8 cellular contexts compared by ENCODE assay signal in the genomic region with DNA sequence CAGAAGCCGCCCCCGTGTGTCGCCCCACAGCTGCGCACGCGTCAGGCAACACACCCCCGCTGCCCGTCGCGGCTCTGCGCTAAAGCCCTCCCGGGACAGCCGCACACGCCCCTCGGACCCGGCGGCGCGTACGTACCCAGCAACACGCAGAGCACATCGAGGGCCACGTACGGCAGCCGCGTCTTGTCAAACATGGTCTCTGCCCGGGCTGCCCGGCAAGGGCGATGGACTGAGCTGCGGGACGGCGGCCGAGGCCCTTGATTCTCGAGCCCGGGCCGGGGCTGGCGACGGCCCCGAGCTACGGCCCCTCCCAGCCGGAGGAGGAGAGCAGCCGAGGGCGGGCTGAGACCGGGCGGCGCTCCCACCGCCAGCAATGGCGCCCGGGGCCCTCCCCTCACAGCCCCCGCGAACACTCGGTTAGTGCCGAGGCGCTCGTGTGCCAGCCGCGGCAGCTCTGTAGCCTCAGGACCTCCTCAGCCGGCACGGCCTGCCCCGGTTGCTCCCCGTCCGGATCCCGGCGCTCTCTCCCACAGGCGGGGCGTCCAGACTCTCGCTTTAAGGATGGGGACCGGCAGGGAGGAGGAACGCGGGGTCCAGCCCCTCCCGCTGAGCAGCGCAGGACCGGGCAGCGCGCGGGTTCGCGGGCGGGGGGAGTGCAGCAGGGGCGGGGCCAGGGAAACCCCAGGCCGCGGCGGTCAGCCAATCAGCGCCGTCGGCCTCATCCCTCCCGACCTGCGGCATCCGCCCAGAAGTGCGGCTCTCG. TPM values are rescaled to one million over a fixed set of nuclear protein-coding genes. Genes with fewer than 3 reads are reported as not detected.
DNase-seq lines count a peak whose midpoint lies in the region; ATAC-seq, FAIRE-seq and TF ChIP-seq lines count a peak whose summit lies in the region.

PLPP1 (minus strand) TSS at position 529 of the 763 bp plus-strand sequence; CDS start at position 194, 335 bp downstream.

- H4K20me1 ChIP-seq in keratinocyte (ENCODE audit: control insufficient read depth, extremely low read depth, insufficient read depth, low read length) = no peaks in the 10 kb centered on the region

- H3K36me3 ChIP-seq in keratinocyte (ENCODE audit: control insufficient read depth in 2 of 2, extremely low read depth in 1 of 2, insufficient read depth in 2 of 2, low read length in 2 of 2) = no peaks in the 10 kb centered on the region

- peaks cover 9% of the 10 kb centered on the region for H3K4me1 ChIP-seq in keratinocyte (ENCODE audit: control insufficient read depth, extremely low read depth, insufficient read depth, low read length)

- H3K9me3 ChIP-seq in keratinocyte (ENCODE audit: control insufficient read depth, low read depth, low read length) = no peaks in the 10 kb centered on the region

- no peak for TF ChIP-seq CTCF in keratinocyte (optimal IDR thresholded peaks at IDR 0.05 in 1 of 3, IDR thresholded peaks at IDR 0.05 in 1 of 3, conservative IDR thresholded peaks at IDR 0.05 in 1 of 3; ENCODE audit: extremely low read depth in 1 of 3, insufficient read depth in 2 of 3, low read length in 3 of 3)

- FAIRE-seq in keratinocyte (lab: Jason Lieb, UNC) = no peak

- H3K9me1 ChIP-seq in keratinocyte (ENCODE audit: control insufficient read depth, extremely low read depth, insufficient read depth, low read length) = peaks cover 3% of the 10 kb centered on the region

- H3K9ac ChIP-seq in keratinocyte (ENCODE audit: control insufficient read depth, extremely low read depth, insufficient read depth, low read length) = peak within 1 kb of the TSS; percentile 81

- peak; percentile 84 for DNase-seq in ACHN
- peak; percentile 88 for DNase-seq in NCI-H2227 (lab: John Stamatoyannopoulos, UW; ENCODE audit: unreplicated experiment)
- DNase-seq in activated CD4-positive, CD25-positive, alpha-beta regulatory T cell treated with anti-CD3 and anti-CD28 coated beads, Interleukin-2, amount 50 U/mL, for 72 hours = peak; percentile 88
- DNase-seq in cerebellar cortex (ENCODE audit: low spot score) = peak; percentile 90
- DNase-seq in keratinocyte (ENCODE audit: low read depth, low spot score) = peak; percentile 21
- peak; percentile 68 to 77 for DNase-seq in stimulated activated CD4-positive, alpha-beta T cell treated with anti-CD3 and anti-CD28 coated beads, Interleukin-15, amount 100 ng/mL, for 1 hour (ENCODE audit: low read depth in 1 of 2, low spot score in 1 of 2)

- dilution Hi-C loops in keratinocyte (cut with MboI; ENCODE audit: extremely low pct_ligation_motif_present, low sequenced_read_pairs) = no loop called here

- ATAC-seq in GM18858 (IDR thresholded peaks at IDR 0.05; ENCODE audit: unreplicated experiment) = peak; percentile 58
- peak; percentile 73 for ATAC-seq in HG03066 (IDR thresholded peaks at IDR 0.05; ENCODE audit: low read depth, unreplicated experiment)

- peak within 1 kb of the TSS; percentile 97 for H3K4me2 ChIP-seq in keratinocyte (ENCODE audit: control insufficient read depth, extremely low read depth, insufficient read depth, low read depth, low read length)

- in situ Hi-C loops in ACHN (cut with HindIII; ENCODE audit: low pct_ligation_motif_present, low pct_unique_long_range_greater_than_20kb, low sequenced_read_pairs) = no loop called here

- H3K79me2 ChIP-seq in keratinocyte (ENCODE audit: control insufficient read depth, insufficient read depth, low read length) = no peaks in the 10 kb centered on the region

- peak within 1 kb of the TSS; percentile 98 for H2AFZ ChIP-seq in keratinocyte (ENCODE audit: control insufficient read depth, low read length)

- peak within 1 kb of the TSS; percentile 64 for H3K27ac ChIP-seq in keratinocyte (ENCODE audit: control insufficient read depth, insufficient read depth, low read length)

- H3K27me3 ChIP-seq in keratinocyte (ENCODE audit: control insufficient read depth, extremely low read depth, insufficient read depth, low read length) = no peaks in the 10 kb centered on the region

- peak within 1 kb of the TSS; percentile 84 to 90 (median 89) for H3K4me3 ChIP-seq in keratinocyte (ENCODE audit: control insufficient read depth in 2 of 3, extremely low read depth in 1 of 3, insufficient read depth in 2 of 3, low read depth in 1 of 3, low read length in 3 of 3)

RNA-seq across cellular contexts. Expression of gene PLPP1, which starts in this region (rescaled TPM):
- polyA plus RNA-seq in keratinocyte = 12.8 to 13.5 TPM (median 13.2 TPM) in 3 replicates
- polyA plus RNA-seq in keratinocyte (2011; ENCODE audit: low read depth) = 2.1 TPM
- 9.4 and 13.0 TPM in 2 replicates for polyA plus RNA-seq in keratinocyte (2011; cell fraction: cytosol; rRNA removed)
- polyA plus RNA-seq in keratinocyte (2011; cell fraction: nucleus; rRNA removed) = 19.9 and 21.4 TPM in 2 replicates
- polyA plus RNA-seq in keratinocyte (2012; ENCODE audit: low replicate concordance) = 7.3 and 8.9 TPM in 2 replicates
- polyA minus RNA-seq in keratinocyte = 3.0 to 13.3 TPM (median 11.1 TPM) in 3 replicates
- 17.6 TPM for polyA minus RNA-seq in keratinocyte (2011; cell fraction: cytosol; rRNA and poly(A)+ RNA removed)
- 8.9 and 11.9 TPM in 2 replicates for polyA minus RNA-seq in keratinocyte (2011; cell fraction: nucleus; rRNA and poly(A)+ RNA removed)

Comparison
In these comparisons a context has a peak if more than half of its experiments do, and no peak if none do; other contexts are left out.
1. Peak in every context shown above with its lines: DNase-seq, ATAC-seq, H3K4me3 ChIP-seq and H3K27ac ChIP-seq.
2. DNase-seq: peak in every context shown above with its lines; median percentile 90 in cerebellar cortex; 88 in NCI-H2227; 88 in activated CD4-positive, CD25-positive, alpha-beta regulatory T cell treated with anti-CD3 and anti-CD28 coated beads, Interleukin-2, amount 50 U/mL, for 72 hours; 84 in ACHN; 72 in stimulated activated CD4-positive, alpha-beta T cell treated with anti-CD3 and anti-CD28 coated beads, Interleukin-15, amount 100 ng/mL, for 1 hour; 21 in keratinocyte.